ENCODE assay signal across 1 cellular context in genomic region chr2:188078544-188078943, GRCh38.
TF ChIP-seq lines count a peak whose summit lies in the region.

No MANE protein-coding gene starts in this region.

TF ChIP-seq in GM12878, 131 proteins besides CTCF, POLR2A, EP300 and RAD21 (continued from another document):
- TF ChIP-seq BMI1 (IDR thresholded peaks at IDR 0.05; ENCODE audit: borderline replicate concordance) (no peak), STAT3 (IDR thresholded peaks at IDR 0.05; ENCODE audit: low read depth, low read length) (no peak)
